2 cellular contexts compared by ENCODE assay signal in the genomic region with DNA sequence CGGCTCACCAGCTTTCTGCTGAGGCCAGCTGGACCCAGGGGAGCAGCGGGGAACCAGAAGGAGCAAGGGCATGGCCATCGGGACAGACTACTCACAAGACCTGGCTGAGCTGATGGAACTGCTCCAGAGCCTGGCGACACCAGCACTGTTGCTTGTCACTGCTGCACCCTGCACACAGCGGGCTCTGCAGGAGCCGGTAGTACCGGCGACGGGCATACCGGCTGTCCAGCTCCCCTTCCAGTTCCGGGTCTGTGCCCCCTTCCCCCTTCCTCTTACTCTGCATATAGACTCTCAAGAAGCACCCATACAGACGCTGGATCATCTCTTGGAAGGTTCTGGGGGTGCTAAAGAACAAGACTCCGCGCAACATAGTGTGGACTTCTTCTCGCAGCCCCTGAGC.
TF ChIP-seq lines count a peak whose summit lies in the region.

No MANE protein-coding gene starts in this region.

TF ChIP-seq in SK-N-SH, 30 proteins besides CTCF, POLR2A, EP300 and RAD21 (continued from another document):
- TF ChIP-seq TEAD4 (IDR thresholded peaks at IDR 0.05; ENCODE audit: borderline replicate concordance, insufficient read depth): no peak
- TF ChIP-seq NFIC (IDR thresholded peaks at IDR 0.05; ENCODE audit: borderline replicate concordance): no peak
- no peak for TF ChIP-seq USF2 (IDR thresholded peaks at IDR 0.05; ENCODE audit: borderline replicate concordance, low read depth, low read length)
- no peak for TF ChIP-seq FOSL2 (IDR thresholded peaks at IDR 0.05; ENCODE audit: borderline replicate concordance, low read depth)
- no peak for TF ChIP-seq ZBTB33 (IDR thresholded peaks at IDR 0.05; ENCODE audit: borderline replicate concordance, low read depth)
- TF ChIP-seq MEF2A (IDR thresholded peaks at IDR 0.05; ENCODE audit: borderline replicate concordance, low read depth): no peak
- TF ChIP-seq FOXJ3 (CRISPR knock-in tag; IDR thresholded peaks at IDR 0.05): no peak
- TF ChIP-seq SIN3A (IDR thresholded peaks at IDR 0.05; ENCODE audit: borderline replicate concordance, low read depth, low read length): no peak
- TF ChIP-seq MXI1 (IDR thresholded peaks at IDR 0.05; ENCODE audit: low read depth, low read length): no peak
- TF ChIP-seq EZH2phosphoT487 (IDR thresholded peaks at IDR 0.05; ENCODE audit: borderline replicate concordance, low read depth): no peak
- no peak for TF ChIP-seq NRF1 (IDR thresholded peaks at IDR 0.05; ENCODE audit: low read depth, low read length)
- TF ChIP-seq ELF1 (IDR thresholded peaks at IDR 0.05): no peak
- TF ChIP-seq USF1 (IDR thresholded peaks at IDR 0.05; ENCODE audit: borderline replicate concordance, low read depth): no peak
- TF ChIP-seq, protein P1, sequence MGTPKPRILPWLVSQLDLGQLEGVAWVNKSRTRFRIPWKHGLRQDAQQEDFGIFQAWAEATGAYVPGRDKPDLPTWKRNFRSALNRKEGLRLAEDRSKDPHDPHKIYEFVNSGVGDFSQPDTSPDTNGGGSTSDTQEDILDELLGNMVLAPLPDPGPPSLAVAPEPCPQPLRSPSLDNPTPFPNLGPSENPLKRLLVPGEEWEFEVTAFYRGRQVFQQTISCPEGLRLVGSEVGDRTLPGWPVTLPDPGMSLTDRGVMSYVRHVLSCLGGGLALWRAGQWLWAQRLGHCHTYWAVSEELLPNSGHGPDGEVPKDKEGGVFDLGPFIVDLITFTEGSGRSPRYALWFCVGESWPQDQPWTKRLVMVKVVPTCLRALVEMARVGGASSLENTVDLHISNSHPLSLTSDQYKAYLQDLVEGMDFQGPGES (IDR thresholded peaks at IDR 0.05; ENCODE audit: low read depth, low read length): no peak

TF ChIP-seq in SK-N-SH treated with all-trans-retinoic acid at 6 μM for 48 hours, 23 proteins besides CTCF, POLR2A, EP300 and RAD21 (continued from another document):
- TF ChIP-seq, protein P2, sequence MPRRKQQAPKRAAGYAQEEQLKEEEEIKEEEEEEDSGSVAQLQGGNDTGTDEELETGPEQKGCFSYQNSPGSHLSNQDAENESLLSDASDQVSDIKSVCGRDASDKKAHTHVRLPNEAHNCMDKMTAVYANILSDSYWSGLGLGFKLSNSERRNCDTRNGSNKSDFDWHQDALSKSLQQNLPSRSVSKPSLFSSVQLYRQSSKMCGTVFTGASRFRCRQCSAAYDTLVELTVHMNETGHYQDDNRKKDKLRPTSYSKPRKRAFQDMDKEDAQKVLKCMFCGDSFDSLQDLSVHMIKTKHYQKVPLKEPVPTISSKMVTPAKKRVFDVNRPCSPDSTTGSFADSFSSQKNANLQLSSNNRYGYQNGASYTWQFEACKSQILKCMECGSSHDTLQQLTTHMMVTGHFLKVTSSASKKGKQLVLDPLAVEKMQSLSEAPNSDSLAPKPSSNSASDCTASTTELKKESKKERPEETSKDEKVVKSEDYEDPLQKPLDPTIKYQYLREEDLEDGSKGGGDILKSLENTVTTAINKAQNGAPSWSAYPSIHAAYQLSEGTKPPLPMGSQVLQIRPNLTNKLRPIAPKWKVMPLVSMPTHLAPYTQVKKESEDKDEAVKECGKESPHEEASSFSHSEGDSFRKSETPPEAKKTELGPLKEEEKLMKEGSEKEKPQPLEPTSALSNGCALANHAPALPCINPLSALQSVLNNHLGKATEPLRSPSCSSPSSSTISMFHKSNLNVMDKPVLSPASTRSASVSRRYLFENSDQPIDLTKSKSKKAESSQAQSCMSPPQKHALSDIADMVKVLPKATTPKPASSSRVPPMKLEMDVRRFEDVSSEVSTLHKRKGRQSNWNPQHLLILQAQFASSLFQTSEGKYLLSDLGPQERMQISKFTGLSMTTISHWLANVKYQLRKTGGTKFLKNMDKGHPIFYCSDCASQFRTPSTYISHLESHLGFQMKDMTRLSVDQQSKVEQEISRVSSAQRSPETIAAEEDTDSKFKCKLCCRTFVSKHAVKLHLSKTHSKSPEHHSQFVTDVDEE (CRISPR knock-in tag; IDR thresholded peaks at IDR 0.05): no peak
- TF ChIP-seq, protein P3, sequence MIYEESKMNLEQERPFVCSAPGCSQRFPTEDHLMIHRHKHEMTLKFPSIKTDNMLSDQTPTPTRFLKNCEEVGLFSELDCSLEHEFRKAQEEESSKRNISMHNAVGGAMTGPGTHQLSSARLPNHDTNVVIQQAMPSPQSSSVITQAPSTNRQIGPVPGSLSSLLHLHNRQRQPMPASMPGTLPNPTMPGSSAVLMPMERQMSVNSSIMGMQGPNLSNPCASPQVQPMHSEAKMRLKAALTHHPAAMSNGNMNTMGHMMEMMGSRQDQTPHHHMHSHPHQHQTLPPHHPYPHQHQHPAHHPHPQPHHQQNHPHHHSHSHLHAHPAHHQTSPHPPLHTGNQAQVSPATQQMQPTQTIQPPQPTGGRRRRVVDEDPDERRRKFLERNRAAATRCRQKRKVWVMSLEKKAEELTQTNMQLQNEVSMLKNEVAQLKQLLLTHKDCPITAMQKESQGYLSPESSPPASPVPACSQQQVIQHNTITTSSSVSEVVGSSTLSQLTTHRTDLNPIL (CRISPR knock-in tag; IDR thresholded peaks at IDR 0.05; ENCODE audit: low read depth): no peak
- no peak for TF ChIP-seq BACH2 (CRISPR knock-in tag; IDR thresholded peaks at IDR 0.05; ENCODE audit: borderline replicate concordance)
- TF ChIP-seq ZNF8 (CRISPR knock-in tag; IDR thresholded peaks at IDR 0.05): no peak
- no peak for TF ChIP-seq ZNF565 (CRISPR knock-in tag; conservative IDR thresholded peaks at IDR 0.05; ENCODE audit: low read depth)
- no peak for TF ChIP-seq ESRRG (CRISPR knock-in tag; IDR thresholded peaks at IDR 0.05)
- TF ChIP-seq CSRNP3 (CRISPR knock-in tag; IDR thresholded peaks at IDR 0.05): no peak
